19 cellular contexts compared by ENCODE assay signal in the genomic region with DNA sequence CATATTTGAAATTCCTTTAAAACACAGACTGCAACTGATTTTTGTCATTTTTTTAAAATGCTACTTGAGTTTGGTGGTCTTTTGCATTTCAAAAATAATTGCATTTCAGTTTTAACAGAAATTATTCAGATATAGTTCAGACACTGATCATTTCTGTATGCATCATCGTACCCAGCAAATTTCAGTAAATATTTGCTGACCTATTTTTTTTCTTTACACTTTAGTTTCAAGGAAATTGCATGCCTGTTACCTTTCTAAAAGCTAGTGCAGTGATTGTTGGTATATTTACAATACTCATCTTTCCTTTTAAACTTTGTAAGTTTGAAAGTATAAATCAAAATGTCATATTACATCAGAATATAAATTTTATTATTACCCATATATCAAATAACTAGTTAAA. TPM values are rescaled to one million over a fixed set of nuclear protein-coding genes. Genes with fewer than 3 reads are reported as not detected.
A peak's percentile ranks its signal among the peaks of the same experiment; 100 is the strongest.
DNase-seq lines count a peak whose midpoint lies in the region; ATAC-seq, FAIRE-seq and TF ChIP-seq lines count a peak whose summit lies in the region.
"Had no signal": no experiment of that assay in that cellular context is flagged by ENCODE, and none has a peak within 500 bp of the region (broad histone marks: within the 10 kb centered on the region; RNA-seq: fewer than 3 reads in every experiment).

No MANE protein-coding gene starts in this region.

- peaks cover 19% of the 10 kb centered on the region for H3K36me3 Mint-ChIP-seq in mesothelial cell of epicardium
- H3K36me3 Mint-ChIP-seq in effector memory CD8-positive, alpha-beta T cell (ENCODE audit: insufficient read depth), result no peaks in the 10 kb centered on the region

- H3K4me1 Mint-ChIP-seq in mesothelial cell of epicardium, result peaks cover 24% of the 10 kb centered on the region
- no peaks in the 10 kb centered on the region for H3K4me1 Mint-ChIP-seq in effector memory CD8-positive, alpha-beta T cell (ENCODE audit: low read depth in 2 of 2)

- no peak overlapping the region for H3K4me3 Mint-ChIP-seq in mesothelial cell of epicardium
- H3K4me3 Mint-ChIP-seq in effector memory CD8-positive, alpha-beta T cell, result no peak overlapping the region
- H3K4me3 Mint-ChIP-seq: CD8-positive, alpha-beta T cell had no signal

- peak overlapping the region; percentile 85 for H3K4me2 ChIP-seq in A549
- H3K4me2 ChIP-seq in HCT116 (ENCODE audit: low read length), result peak overlapping the region; percentile 86; the same call in 1 of the 2 replicates
- H3K4me2 ChIP-seq: BLaER1, PC-9 had no signal

- peaks cover 24% of the 10 kb centered on the region for H3K9me3 Mint-ChIP-seq in mesothelial cell of epicardium
- peaks cover 0 to 9% of the 10 kb centered on the region in 2 donors for H3K9me3 Mint-ChIP-seq in effector memory CD8-positive, alpha-beta T cell

- H3K4me1 ChIP-seq in A549 (peaks cover 57% of the 10 kb centered on the region), HCT116 (ENCODE audit: control insufficient read depth in 1 of 2, insufficient read depth in 2 of 2, low read length in 2 of 2) (peaks cover 33 to 58% of the 10 kb centered on the region in 2 experiments), stomach (peaks cover 0 to 6% (median 3%) of the 10 kb centered on the region in 4 donors)
- H3K4me1 ChIP-seq: BLaER1 had no signal

- no peaks in the 10 kb centered on the region for H4K20me1 ChIP-seq in HCT116 (ENCODE audit: insufficient read depth)
- H4K20me1 ChIP-seq: BLaER1 had no signal

- ATAC-seq in A549, result no peak
- no peak for ATAC-seq in HCT116
- no peak for ATAC-seq in effector memory CD8-positive, alpha-beta T cell (replicated peaks)
- no peak for ATAC-seq in HG03469 (IDR thresholded peaks at IDR 0.05; ENCODE audit: unreplicated experiment)
- ATAC-seq: CD8-positive, alpha-beta T cell; K562 had no signal

- H3K27me3 ChIP-seq in HCT116 (ENCODE audit: insufficient read depth, low read length), result no peaks in the 10 kb centered on the region
- no peaks in the 10 kb centered on the region for H3K27me3 ChIP-seq in stomach
- H3K27me3 ChIP-seq: BLaER1 had no signal

- FAIRE-seq in A549 (lab: Jason Lieb, UNC), result no peak
- FAIRE-seq: GM12891, H1, K562 had no signal

- POLR2A ChIA-PET in A549 (lab: Yijun Ruan, JAX), result interaction anchor here (1.0 kb wide), 1 partner anchor 30 kb away, joined by 3 read pairs; no protein-coding TSS in a partner anchor
- POLR2A ChIA-PET in HCT116 (lab: Charles Lee), result no interaction called here

- no peaks in the 10 kb centered on the region for H3K9me2 ChIP-seq in HCT116 (ENCODE audit: insufficient read depth)

- no peak overlapping the region for H2AFZ ChIP-seq in HCT116 (ENCODE audit: low read depth, low read length, poor library complexity, severe bottlenecking)
- H2AFZ ChIP-seq: PC-9 had no signal

- TF ChIP-seq EP300 in A549 (IDR thresholded peaks at IDR 0.05) (no peak), stomach (IDR thresholded peaks at IDR 0.05) (no peak)

- H3K27me3 Mint-ChIP-seq in mesothelial cell of epicardium (ENCODE audit: low read depth), result no peaks in the 10 kb centered on the region
- no peaks in the 10 kb centered on the region for H3K27me3 Mint-ChIP-seq in effector memory CD8-positive, alpha-beta T cell

- peak overlapping the region; percentile 66 for H3K27ac Mint-ChIP-seq in mesothelial cell of epicardium
- no peak overlapping the region for H3K27ac Mint-ChIP-seq in effector memory CD8-positive, alpha-beta T cell
- H3K27ac Mint-ChIP-seq: CD8-positive, alpha-beta T cell had no signal

- H3K79me2 ChIP-seq in HCT116 (ENCODE audit: insufficient read depth, low read length), result peaks cover 69% of the 10 kb centered on the region

- intact Hi-C loops in HCT116 (cut with micrococcal nuclease), result no loop called here
- intact Hi-C loops in stomach (cut with DNase I; ENCODE audit: low total_unique reads), result no loop called here

- TF ChIP-seq CTCF in A549 (IDR thresholded peaks at IDR 0.05) (no peak), HCT116 (IDR thresholded peaks at IDR 0.05 in 2 of 3, conservative IDR thresholded peaks at IDR 0.05 in 1 of 3; ENCODE audit: borderline replicate concordance in 1 of 3, insufficient read depth in 1 of 3, low read depth in 2 of 3, low read length in 2 of 3) (no peak), mesothelial cell of epicardium (IDR thresholded peaks at IDR 0.05; ENCODE audit: unreplicated experiment) (no peak), stomach (IDR thresholded peaks at IDR 0.05) (no peak)

- WGBS in A549 (ENCODE audit: missing lambda C conversion rate), result 13% methylated on average over 1 of the region's 1 CpG
- 31 to 66% (median 56%) methylated on average over 1 of the region's 1 CpG for WGBS in stomach, 5 donors

- H3K36me3 ChIP-seq in HCT116 (ENCODE audit: control insufficient read depth in 1 of 2, insufficient read depth in 2 of 2, low read length in 2 of 2) (no peaks in the 10 kb centered on the region), stomach (peaks cover 0 to 5% (median 3%) of the 10 kb centered on the region in 4 donors)

- no TSS peak for BruUV-seq in HCT116 (replicated peaks; lab: Mats Ljungman, UMichigan)

- peak overlapping the region; percentile 40 for H3K9ac ChIP-seq in HCT116 (ENCODE audit: low read length)
- H3K9ac ChIP-seq: BLaER1 had no signal

- TF ChIP-seq RAD21 in A549 (conservative IDR thresholded peaks at IDR 0.05 in 1 of 2, IDR thresholded peaks at IDR 0.05 in 1 of 2) (no peak), HCT116 (IDR thresholded peaks at IDR 0.05; ENCODE audit: low read depth) (no peak)

- H3K9me3 ChIP-seq in A549 (peaks cover 10% of the 10 kb centered on the region), HCT116 (ENCODE audit: control insufficient read depth in 1 of 2, insufficient read depth in 1 of 2, low read depth in 1 of 2, low read length in 2 of 2) (peaks cover 0 to 4% of the 10 kb centered on the region in 2 experiments; a peak in 1 of 4 replicates), stomach (peaks cover 0 to 5% (median 0%) of the 10 kb centered on the region in 4 donors)

- RAD21 ChIA-PET in HCT116 (lab: Charles Lee; ENCODE audit: low non-redundant PET in 1 of 2, low total read pairs in 2 of 2, uncharacterized antibody in 2 of 2, unreplicated experiment in 2 of 2), result no interaction called here

- H3K27ac ChIP-seq in A549, result peak overlapping the region in 1 of 2 experiments; percentile 94; a peak in 4 of 6 replicates
- no peak overlapping the region for H3K27ac ChIP-seq in HCT116 (ENCODE audit: low read depth, low read length)
- peak overlapping the region; percentile 62 for H3K27ac ChIP-seq in cingulate gyrus (ENCODE audit: low read depth, low read length)
- no peak overlapping the region for H3K27ac ChIP-seq in stomach
- H3K27ac ChIP-seq: BLaER1, PC-9 had no signal

- no peak for DNase-seq in A549 (ENCODE audit: low read depth in 1 of 2, low spot score in 1 of 2)
- no peak for DNase-seq in HCT116 (ENCODE audit: low read depth, low spot score)
- DNase-seq in mesothelial cell of epicardium (ENCODE audit: low spot score in 2 of 2, unreplicated experiment in 2 of 2), result no peak
- DNase-seq in stomach, result no peak
- DNase-seq in effector memory CD8-positive, alpha-beta T cell, result no peak
- no peak for DNase-seq in epidermal melanocyte (ENCODE audit: insufficient read length, low spot score)
- DNase-seq: CD8-positive, alpha-beta T cell; GF-D8; NCI-H1417 treated with DMSO at 0.1 percent for 48 hours; NCI-H2029 treated with DMSO at 0.1 percent for 48 hours; NCI-H2171 treated with DMSO at 0.1 percent for 48 hours; NCI-H774; PC-9 had no signal

- no peak overlapping the region for H3K4me3 ChIP-seq in A549
- no peak overlapping the region for H3K4me3 ChIP-seq in HCT116 (replicated peaks in 1 of 2; ENCODE audit: low read depth in 1 of 2, low read length in 2 of 2)
- no peak overlapping the region for H3K4me3 ChIP-seq in stomach
- H3K4me3 ChIP-seq: BLaER1, K562, PC-9 had no signal

- TF ChIP-seq POLR2A in A549 (IDR thresholded peaks at IDR 0.05; ENCODE audit: low read length), result no peak
- no peak for TF ChIP-seq POLR2A in HCT116 (IDR thresholded peaks at IDR 0.05; ENCODE audit: borderline replicate concordance, extremely low read depth, insufficient read depth, insufficient read length)
- no peak for TF ChIP-seq POLR2A in stomach (IDR thresholded peaks at IDR 0.05)

- CTCF ChIA-PET in A549 (lab: Yijun Ruan, JAX) (no interaction called here), HCT116 (lab: Charles Lee) (no interaction called here)

TF ChIP-seq in A549, 52 proteins besides CTCF, POLR2A, EP300 and RAD21 (continues in another document):
- TF ChIP-seq, protein P1, sequence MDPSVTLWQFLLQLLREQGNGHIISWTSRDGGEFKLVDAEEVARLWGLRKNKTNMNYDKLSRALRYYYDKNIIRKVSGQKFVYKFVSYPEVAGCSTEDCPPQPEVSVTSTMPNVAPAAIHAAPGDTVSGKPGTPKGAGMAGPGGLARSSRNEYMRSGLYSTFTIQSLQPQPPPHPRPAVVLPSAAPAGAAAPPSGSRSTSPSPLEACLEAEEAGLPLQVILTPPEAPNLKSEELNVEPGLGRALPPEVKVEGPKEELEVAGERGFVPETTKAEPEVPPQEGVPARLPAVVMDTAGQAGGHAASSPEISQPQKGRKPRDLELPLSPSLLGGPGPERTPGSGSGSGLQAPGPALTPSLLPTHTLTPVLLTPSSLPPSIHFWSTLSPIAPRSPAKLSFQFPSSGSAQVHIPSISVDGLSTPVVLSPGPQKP (IDR thresholded peaks at IDR 0.05; ENCODE audit: low read depth, low read length), result no peak
- peak; percentile 79 for TF ChIP-seq MAFK (IDR thresholded peaks at IDR 0.05; ENCODE audit: partially characterized antibody)

RNA-seq across cellular contexts. Expression of a gene that starts 32.4 kb away (rescaled TPM):
- polyA plus RNA-seq in A549 (2011; rRNA removed) (145 and 170 TPM in 2 replicates), A549 (2017; fragmentation: RNase III; extraction: RNeasy Plus Mini Kit Qiagen cat#74134 plus additional on column Dnase treatment) (53.1 to 57.1 TPM (median 54.2 TPM) in 3 replicates), stomach (10 to 100 TPM; 11.3 to 25.5 (median 15.4) TPM)
- polyA plus RNA-seq in A549 (2012; cell fraction: cytosol; rRNA removed), result 15.0 and 15.4 TPM in 2 replicates
- polyA plus RNA-seq in A549 (2012; cell fraction: nucleus; rRNA removed), result 17.2 and 18.6 TPM in 2 replicates
- 67.2 and 68.7 TPM in 2 replicates for polyA minus RNA-seq in A549 (2011; rRNA and poly(A)+ RNA removed)
- total RNA-seq in HCT116 (2021; ENCODE audit: unreplicated experiment) (56.7 TPM), mesothelial cell of epicardium (87.1 to 93.1 TPM (median 90.3 TPM) in 3 replicates), stomach (100 to 1,000 TPM in 1 of 5 donors, 10 to 100 TPM in 4; 50.4 to 121 (median 53.1) TPM)
- polyA plus RNA-seq in HCT116 (2012), result 41.7 and 41.9 TPM in 2 replicates
